Comparison of ENCODE assay signal across 17 cellular contexts in the genomic region with DNA sequence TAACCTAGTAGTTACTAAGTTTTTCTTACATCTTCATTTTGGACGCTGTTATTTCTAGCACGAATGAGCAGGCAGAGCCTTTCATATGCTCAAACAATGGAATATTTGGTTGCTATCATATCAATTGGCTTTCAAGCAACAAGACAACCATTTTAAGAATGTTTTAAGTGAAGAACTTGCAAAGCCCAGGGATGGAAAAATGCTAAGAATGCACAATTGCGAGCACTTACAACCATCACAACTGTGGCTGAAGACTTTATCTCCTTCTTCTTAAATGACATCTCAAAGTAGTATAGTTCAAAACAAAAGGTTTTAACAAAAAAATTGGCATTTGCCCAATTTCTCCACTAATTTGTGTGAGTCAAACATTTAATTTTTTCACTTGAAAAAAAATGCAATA. TPM values are rescaled to one million over a fixed set of nuclear protein-coding genes. Genes with fewer than 3 reads are reported as not detected.
"Had no signal": no experiment of that assay in that cellular context is flagged by ENCODE, and none has a peak within 500 bp of the region (broad histone marks: within the 10 kb centered on the region; RNA-seq: fewer than 3 reads in every experiment).

No MANE protein-coding gene starts in this region.

- H3K4me3 ChIP-seq: ovary, testis had no signal

- H3K36me3 ChIP-seq: ovary had no signal

- H3K4me1 ChIP-seq: testis had no signal

- ATAC-seq: activated CD8-positive, alpha-beta T cell treated with anti-CD3 and anti-CD28 coated beads, Interleukin-2, amount 10 ng/mL, durations not matched to agents 7 days and 5 days; foreskin keratinocyte; left lobe of liver; WTC11 had no signal

- DNase-seq: activated CD4-positive, alpha-beta T cell treated with anti-CD3 and anti-CD28 coated beads for 48 hours; activated CD8-positive, alpha-beta memory T cell treated with anti-CD3 and anti-CD28 coated beads, Interleukin-2, amount 50 U/mL, for 48 hours; activated CD8-positive, alpha-beta T cell treated with anti-CD3 and anti-CD28 coated beads, Interleukin-2, amount 10 ng/mL, durations not matched to agents 7 days and 5 days; erythroblast; foreskin keratinocyte; head of caudate nucleus; islet precursor cell; ovary; stimulated activated CD4-positive, alpha-beta T cell treated with anti-CD3 and anti-CD28 coated beads, Interleukin-15, amount 100 ng/mL, for 24 hours; stimulated activated CD4-positive, alpha-beta T cell treated with anti-CD3 and anti-CD28 coated beads, Interleukin-4, amount 100 ng/mL, for 24 hours; testis had no signal

- H3K27ac ChIP-seq: foreskin keratinocyte, ovary, testis had no signal

- H3K9me3 ChIP-seq: ovary, testis had no signal

- H3K27me3 ChIP-seq: foreskin keratinocyte, ovary, testis had no signal

RNA-seq across cellular contexts. Expression of a gene that starts 8.3 kb away (rescaled TPM):
- total RNA-seq: activated CD8-positive, alpha-beta T cell treated with anti-CD3 and anti-CD28 coated beads, Interleukin-2, amount 10 ng/mL, durations not matched to agents 7 days and 5 days; left lobe of liver; neural crest cell; WTC11 had no signal

RNA-seq across cellular contexts. Expression of a gene that starts 25.9 kb away (rescaled TPM):
- total RNA-seq: activated CD8-positive, alpha-beta T cell treated with anti-CD3 and anti-CD28 coated beads, Interleukin-2, amount 10 ng/mL, durations not matched to agents 7 days and 5 days; left lobe of liver; neural crest cell; skeletal muscle tissue; ureter; WTC11 had no signal

RNA-seq across cellular contexts. Expression of a gene that starts 37.1 kb away (rescaled TPM):
- total RNA-seq: activated CD8-positive, alpha-beta T cell treated with anti-CD3 and anti-CD28 coated beads, Interleukin-2, amount 10 ng/mL, durations not matched to agents 7 days and 5 days; left lobe of liver; neural crest cell; renal cortical epithelial cell; skeletal muscle tissue; testis; ureter; WTC11 had no signal
